2 cellular contexts compared by ENCODE assay signal in the genomic region with DNA sequence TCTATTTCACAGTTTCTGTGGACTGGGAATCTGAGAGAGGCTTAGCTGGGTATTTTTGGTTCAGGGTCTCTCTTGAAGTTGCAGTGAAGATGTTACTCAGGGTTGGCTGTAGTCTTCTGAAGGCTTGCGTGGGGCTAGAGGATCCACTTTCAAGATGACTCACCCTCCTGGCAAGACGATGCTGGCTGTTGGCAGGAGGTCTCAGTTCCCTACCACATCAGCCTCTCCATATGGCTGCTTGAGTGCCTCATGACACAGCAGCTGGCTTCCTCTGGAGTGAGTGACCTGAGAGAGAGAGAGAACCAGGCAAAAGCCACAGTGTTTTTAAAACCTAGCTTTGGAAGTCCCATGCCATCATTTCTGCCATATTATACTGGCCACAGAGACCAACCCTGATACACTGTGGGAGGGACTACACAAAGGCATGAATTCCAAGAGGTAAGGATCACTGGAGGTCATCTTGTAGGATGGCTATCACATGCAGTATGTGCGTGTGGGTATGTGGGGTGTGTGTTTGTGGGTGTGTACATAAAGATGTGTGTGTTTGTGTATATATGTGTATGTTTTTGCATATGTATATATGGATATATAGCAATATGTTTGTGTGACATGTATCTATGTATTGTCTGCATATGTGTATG.
TF ChIP-seq lines count a peak whose summit lies in the region.

No MANE protein-coding gene starts in this region.

TF ChIP-seq in HEK293, 187 proteins besides CTCF, POLR2A, EP300 and RAD21:
- TF ChIP-seq ZNF600 (tag by site-specific recombination; IDR thresholded peaks at IDR 0.05) (peak; percentile 91), ZNF555 (tag by site-specific recombination; conservative IDR thresholded peaks at IDR 0.05) (no peak), SP7 (tag by site-specific recombination; IDR thresholded peaks at IDR 0.05) (peak; percentile 32; the same call in 1 of the 2 replicates), ZFHX2 (tag by site-specific recombination; conservative IDR thresholded peaks at IDR 0.05) (peak; percentile 41), ZNF341 (tag by site-specific recombination; IDR thresholded peaks at IDR 0.05; ENCODE audit: low read depth) (no peak), GLI4 (tag by site-specific recombination; IDR thresholded peaks at IDR 0.05) (no peak), ZBTB7A (tag by site-specific recombination; IDR thresholded peaks at IDR 0.05; ENCODE audit: low read depth) (no peak), ZNF558 (tag by site-specific recombination; IDR thresholded peaks at IDR 0.05) (no peak), SP2 (tag by site-specific recombination; IDR thresholded peaks at IDR 0.05) (no peak), ZBTB21 (tag by site-specific recombination; IDR thresholded peaks at IDR 0.05) (0 out of 2 replicates have a peak, but pooled peaks have one; percentile 23), ZXDB (tag by site-specific recombination; IDR thresholded peaks at IDR 0.05) (no peak), ZEB2 (tag by site-specific recombination; IDR thresholded peaks at IDR 0.05) (peak; percentile 67; the same call in 1 of the 2 replicates), ZNF76 (tag by site-specific recombination; IDR thresholded peaks at IDR 0.05; ENCODE audit: borderline replicate concordance, low read depth) (no peak), ZNF335 (tag by site-specific recombination; conservative IDR thresholded peaks at IDR 0.05) (no peak), SCRT1 (tag by site-specific recombination; IDR thresholded peaks at IDR 0.05; ENCODE audit: borderline replicate concordance) (no peak), ZNF138 (tag by site-specific recombination; IDR thresholded peaks at IDR 0.05; ENCODE audit: borderline replicate concordance) (no peak), GLIS1 (tag by site-specific recombination; IDR thresholded peaks at IDR 0.05) (peak; percentile 87), ZIC2 (tag by site-specific recombination; IDR thresholded peaks at IDR 0.05) (peak; percentile 58), ZNF660 (tag by site-specific recombination; IDR thresholded peaks at IDR 0.05) (peak; percentile 73; the same call in 1 of the 2 replicates), GLIS2 (tag by site-specific recombination; IDR thresholded peaks at IDR 0.05) (0 out of 2 replicates have a peak, but pooled peaks have one; percentile 34), ZNF629 (tag by site-specific recombination; IDR thresholded peaks at IDR 0.05) (peak; percentile 38; the same call in 1 of the 2 replicates), ZNF677 (tag by site-specific recombination; IDR thresholded peaks at IDR 0.05) (no peak), OSR2 (tag by site-specific recombination; IDR thresholded peaks at IDR 0.05) (peak; percentile 26; the same call in 1 of the 2 replicates), ZNF184 (tag by site-specific recombination; IDR thresholded peaks at IDR 0.05) (0 out of 2 replicates have a peak, but pooled peaks have one; percentile 43), ZNF366 (tag by site-specific recombination; conservative IDR thresholded peaks at IDR 0.05) (peak; percentile 82), ZNF621 (tag by site-specific recombination; IDR thresholded peaks at IDR 0.05) (no peak)
- TF ChIP-seq, protein P1, sequence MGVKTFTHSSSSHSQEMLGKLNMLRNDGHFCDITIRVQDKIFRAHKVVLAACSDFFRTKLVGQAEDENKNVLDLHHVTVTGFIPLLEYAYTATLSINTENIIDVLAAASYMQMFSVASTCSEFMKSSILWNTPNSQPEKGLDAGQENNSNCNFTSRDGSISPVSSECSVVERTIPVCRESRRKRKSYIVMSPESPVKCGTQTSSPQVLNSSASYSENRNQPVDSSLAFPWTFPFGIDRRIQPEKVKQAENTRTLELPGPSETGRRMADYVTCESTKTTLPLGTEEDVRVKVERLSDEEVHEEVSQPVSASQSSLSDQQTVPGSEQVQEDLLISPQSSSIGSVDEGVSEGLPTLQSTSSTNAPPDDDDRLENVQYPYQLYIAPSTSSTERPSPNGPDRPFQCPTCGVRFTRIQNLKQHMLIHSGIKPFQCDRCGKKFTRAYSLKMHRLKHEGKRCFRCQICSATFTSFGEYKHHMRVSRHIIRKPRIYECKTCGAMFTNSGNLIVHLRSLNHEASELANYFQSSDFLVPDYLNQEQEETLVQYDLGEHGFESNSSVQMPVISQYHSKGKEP (tag by site-specific recombination; IDR thresholded peaks at IDR 0.05): no peak
- TF ChIP-seq, protein P2, sequence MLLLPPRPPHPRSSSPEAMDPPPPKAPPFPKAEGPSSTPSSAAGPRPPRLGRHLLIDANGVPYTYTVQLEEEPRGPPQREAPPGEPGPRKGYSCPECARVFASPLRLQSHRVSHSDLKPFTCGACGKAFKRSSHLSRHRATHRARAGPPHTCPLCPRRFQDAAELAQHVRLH (tag by site-specific recombination; IDR thresholded peaks at IDR 0.05): no peak
- TF ChIP-seq, protein P3, sequence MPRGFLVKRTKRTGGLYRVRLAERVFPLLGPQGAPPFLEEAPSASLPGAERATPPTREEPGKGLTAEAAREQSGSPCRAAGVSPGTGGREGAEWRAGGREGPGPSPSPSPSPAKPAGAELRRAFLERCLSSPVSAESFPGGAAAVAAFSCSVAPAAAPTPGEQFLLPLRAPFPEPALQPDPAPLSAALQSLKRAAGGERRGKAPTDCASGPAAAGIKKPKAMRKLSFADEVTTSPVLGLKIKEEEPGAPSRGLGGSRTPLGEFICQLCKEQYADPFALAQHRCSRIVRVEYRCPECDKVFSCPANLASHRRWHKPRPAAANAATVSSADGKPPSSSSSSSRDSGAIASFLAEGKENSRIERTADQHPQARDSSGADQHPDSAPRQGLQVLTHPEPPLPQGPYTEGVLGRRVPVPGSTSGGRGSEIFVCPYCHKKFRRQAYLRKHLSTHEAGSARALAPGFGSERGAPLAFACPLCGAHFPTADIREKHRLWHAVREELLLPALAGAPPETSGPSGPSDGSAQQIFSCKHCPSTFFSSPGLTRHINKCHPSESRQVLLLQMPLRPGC (tag by site-specific recombination; IDR thresholded peaks at IDR 0.05): no peak
- TF ChIP-seq, protein P4, sequence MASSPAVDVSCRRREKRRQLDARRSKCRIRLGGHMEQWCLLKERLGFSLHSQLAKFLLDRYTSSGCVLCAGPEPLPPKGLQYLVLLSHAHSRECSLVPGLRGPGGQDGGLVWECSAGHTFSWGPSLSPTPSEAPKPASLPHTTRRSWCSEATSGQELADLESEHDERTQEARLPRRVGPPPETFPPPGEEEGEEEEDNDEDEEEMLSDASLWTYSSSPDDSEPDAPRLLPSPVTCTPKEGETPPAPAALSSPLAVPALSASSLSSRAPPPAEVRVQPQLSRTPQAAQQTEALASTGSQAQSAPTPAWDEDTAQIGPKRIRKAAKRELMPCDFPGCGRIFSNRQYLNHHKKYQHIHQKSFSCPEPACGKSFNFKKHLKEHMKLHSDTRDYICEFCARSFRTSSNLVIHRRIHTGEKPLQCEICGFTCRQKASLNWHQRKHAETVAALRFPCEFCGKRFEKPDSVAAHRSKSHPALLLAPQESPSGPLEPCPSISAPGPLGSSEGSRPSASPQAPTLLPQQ (tag by site-specific recombination; IDR thresholded peaks at IDR 0.05): peak; percentile 48; the same call in 1 of the 2 replicates

TF ChIP-seq in GM12878, 131 proteins besides CTCF, POLR2A, EP300 and RAD21:
- TF ChIP-seq, protein P5, sequence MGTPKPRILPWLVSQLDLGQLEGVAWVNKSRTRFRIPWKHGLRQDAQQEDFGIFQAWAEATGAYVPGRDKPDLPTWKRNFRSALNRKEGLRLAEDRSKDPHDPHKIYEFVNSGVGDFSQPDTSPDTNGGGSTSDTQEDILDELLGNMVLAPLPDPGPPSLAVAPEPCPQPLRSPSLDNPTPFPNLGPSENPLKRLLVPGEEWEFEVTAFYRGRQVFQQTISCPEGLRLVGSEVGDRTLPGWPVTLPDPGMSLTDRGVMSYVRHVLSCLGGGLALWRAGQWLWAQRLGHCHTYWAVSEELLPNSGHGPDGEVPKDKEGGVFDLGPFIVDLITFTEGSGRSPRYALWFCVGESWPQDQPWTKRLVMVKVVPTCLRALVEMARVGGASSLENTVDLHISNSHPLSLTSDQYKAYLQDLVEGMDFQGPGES (IDR thresholded peaks at IDR 0.05): no peak
- TF ChIP-seq ATF2 (IDR thresholded peaks at IDR 0.05; ENCODE audit: low read length) (peak; percentile 30; the same call in 1 of the 2 replicates), TCF12 (IDR thresholded peaks at IDR 0.05; ENCODE audit: low read depth, low read length) (0 out of 2 replicates have a peak, but pooled peaks have one; percentile 56), CREB1 (IDR thresholded peaks at IDR 0.05; ENCODE audit: low read depth) (0 out of 2 replicates have a peak, but pooled peaks have one; percentile 17), YY1 (IDR thresholded peaks at IDR 0.05; ENCODE audit: low read depth, low read length) (0 out of 2 replicates have a peak, but pooled peaks have one; percentile 12), EED (IDR thresholded peaks at IDR 0.05; ENCODE audit: low read depth) (peak; percentile 86), IKZF2 (IDR thresholded peaks at IDR 0.05) (peak; percentile 26 to 49; a peak in 2 of 4 replicates), CREM (IDR thresholded peaks at IDR 0.05; ENCODE audit: low read depth) (peak; percentile 40; the same call in 1 of the 2 replicates), SPI1 (IDR thresholded peaks at IDR 0.05; ENCODE audit: borderline replicate concordance, insufficient read depth, low read depth, low read length) (peak; percentile 59), IRF4 (IDR thresholded peaks at IDR 0.05; ENCODE audit: low read depth, low read length) (peak; percentile 88), JUNB (IDR thresholded peaks at IDR 0.05) (peak; percentile 80), RUNX3 (IDR thresholded peaks at IDR 0.05; ENCODE audit: low read length) (peak; percentile 51; the same call in 1 of the 2 replicates), NFXL1 (IDR thresholded peaks at IDR 0.05; ENCODE audit: borderline replicate concordance) (no peak), ZNF24 (IDR thresholded peaks at IDR 0.05) (no peak), IKZF1 (conservative IDR thresholded peaks at IDR 0.05) (peak; percentile 41; the same call in 1 of the 2 replicates), SREBF1 (IDR thresholded peaks at IDR 0.05; ENCODE audit: low read length) (no peak), JUND (IDR thresholded peaks at IDR 0.05; ENCODE audit: low read depth, low read length) (peak; percentile 24; the same call in 1 of the 2 replicates), DPF2 (IDR thresholded peaks at IDR 0.05) (0 out of 2 replicates have a peak, but pooled peaks have one; percentile 28), BCL11A (IDR thresholded peaks at IDR 0.05; ENCODE audit: low read depth, low read length) (0 out of 2 replicates have a peak, but pooled peaks have one; percentile 39)
- TF ChIP-seq, protein P6, sequence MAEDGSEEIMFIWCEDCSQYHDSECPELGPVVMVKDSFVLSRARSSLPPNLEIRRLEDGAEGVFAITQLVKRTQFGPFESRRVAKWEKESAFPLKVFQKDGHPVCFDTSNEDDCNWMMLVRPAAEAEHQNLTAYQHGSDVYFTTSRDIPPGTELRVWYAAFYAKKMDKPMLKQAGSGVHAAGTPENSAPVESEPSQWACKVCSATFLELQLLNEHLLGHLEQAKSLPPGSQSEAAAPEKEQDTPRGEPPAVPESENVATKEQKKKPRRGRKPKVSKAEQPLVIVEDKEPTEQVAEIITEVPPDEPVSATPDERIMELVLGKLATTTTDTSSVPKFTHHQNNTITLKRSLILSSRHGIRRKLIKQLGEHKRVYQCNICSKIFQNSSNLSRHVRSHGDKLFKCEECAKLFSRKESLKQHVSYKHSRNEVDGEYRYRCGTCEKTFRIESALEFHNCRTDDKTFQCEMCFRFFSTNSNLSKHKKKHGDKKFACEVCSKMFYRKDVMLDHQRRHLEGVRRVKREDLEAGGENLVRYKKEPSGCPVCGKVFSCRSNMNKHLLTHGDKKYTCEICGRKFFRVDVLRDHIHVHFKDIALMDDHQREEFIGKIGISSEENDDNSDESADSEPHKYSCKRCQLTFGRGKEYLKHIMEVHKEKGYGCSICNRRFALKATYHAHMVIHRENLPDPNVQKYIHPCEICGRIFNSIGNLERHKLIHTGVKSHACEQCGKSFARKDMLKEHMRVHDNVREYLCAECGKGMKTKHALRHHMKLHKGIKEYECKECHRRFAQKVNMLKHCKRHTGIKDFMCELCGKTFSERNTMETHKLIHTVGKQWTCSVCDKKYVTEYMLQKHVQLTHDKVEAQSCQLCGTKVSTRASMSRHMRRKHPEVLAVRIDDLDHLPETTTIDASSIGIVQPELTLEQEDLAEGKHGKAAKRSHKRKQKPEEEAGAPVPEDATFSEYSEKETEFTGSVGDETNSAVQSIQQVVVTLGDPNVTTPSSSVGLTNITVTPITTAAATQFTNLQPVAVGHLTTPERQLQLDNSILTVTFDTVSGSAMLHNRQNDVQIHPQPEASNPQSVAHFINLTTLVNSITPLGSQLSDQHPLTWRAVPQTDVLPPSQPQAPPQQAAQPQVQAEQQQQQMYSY (CRISPR knock-in tag; IDR thresholded peaks at IDR 0.05): no peak
